ENCODE assay signal across 25 cellular contexts in genomic region chr6:45775026-45775697, GRCh38.
"Had no signal": no experiment of that assay in that cellular context is flagged by ENCODE, and none has a peak within 500 bp of the region (broad histone marks: within the 10 kb centered on the region; RNA-seq: fewer than 3 reads in every experiment).

No MANE protein-coding gene starts in this region.

- H3K4me3 ChIP-seq: MG63, PC-9, SJSA1, SK-N-MC had no signal

- H3K4me2 ChIP-seq: PC-9 had no signal

- H3K4me1 ChIP-seq: SJSA1 had no signal

- H3K9me3 ChIP-seq: MG63, SJSA1 had no signal

- H3K4me1 Mint-ChIP-seq: T-cell had no signal

- H3K36me3 Mint-ChIP-seq: T-cell had no signal

- DNase-seq: Karpas-422, KG1, MG63, NCI-H1092, NCI-H1105 treated with DMSO at 0.1 percent for 48 hours, NCI-H1417 treated with DMSO at 0.1 percent for 48 hours, NCI-H146, NCI-H1694 treated with DMSO at 0.1 percent for 48 hours, NCI-H1930, NCI-H2081, NCI-H2107, NCI-H2227 treated with DMSO at 0.1 percent for 48 hours, NCI-H524, NCI-H526 treated with DMSO at 0.1 percent for 48 hours, NCI-H748 treated with DMSO at 0.1 percent for 48 hours, OCI-M1, PC-9, Right ventricle myocardium superior, RPMI8226, SIG-M5, SW 1271, T-cell had no signal

- H3K27ac Mint-ChIP-seq: T-cell had no signal

- ATAC-seq: T-cell had no signal

- H3K4me3 Mint-ChIP-seq: T-cell had no signal

- H3K27ac ChIP-seq: HL-60, PC-9, SJSA1, SK-N-MC had no signal

- H2AFZ ChIP-seq: PC-9 had no signal

- H3K36me3 ChIP-seq: MG63, SJSA1 had no signal

- H3K27me3 ChIP-seq: MG63, SJSA1 had no signal
